Comparison of ENCODE assay signal across 8 cellular contexts in the genomic region with DNA sequence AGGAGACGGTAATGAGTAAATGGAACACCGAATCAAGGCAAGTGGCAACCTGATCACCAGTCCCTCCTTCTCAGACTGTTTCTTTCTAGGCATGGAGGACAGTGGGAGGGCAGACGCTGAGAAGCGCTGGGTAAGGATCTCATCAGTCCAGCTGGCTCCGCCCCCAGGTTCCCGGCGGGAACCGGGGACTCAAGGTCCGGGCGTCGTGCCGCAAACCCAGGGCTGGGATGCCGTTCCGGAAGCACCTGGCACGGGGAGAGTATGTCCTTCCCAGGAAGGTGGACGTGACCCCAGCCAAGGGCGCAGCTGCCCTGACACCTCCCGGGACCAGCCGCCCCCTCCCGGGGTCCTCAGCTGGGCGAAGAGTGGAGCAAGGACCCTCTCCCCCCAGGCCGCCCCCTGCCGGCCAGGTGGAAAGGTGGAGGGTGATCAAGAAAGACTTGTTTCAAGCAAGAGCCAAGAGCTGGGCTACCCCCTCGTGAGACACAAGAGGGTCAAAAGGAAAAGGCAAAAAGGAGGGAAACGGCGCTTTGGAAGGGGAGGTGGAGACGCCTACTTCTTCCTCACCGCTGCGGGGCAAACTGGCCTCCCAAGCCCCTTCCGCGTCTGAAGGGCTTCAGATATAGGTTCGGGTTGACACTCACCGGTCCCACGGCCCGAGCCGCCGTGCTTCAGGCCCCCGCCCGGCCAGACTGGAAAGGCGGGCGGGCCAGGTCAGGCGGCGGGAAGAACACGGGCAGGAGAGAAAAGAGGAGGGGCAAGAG. TPM values are rescaled to one million over a fixed set of nuclear protein-coding genes. Genes with fewer than 3 reads are reported as not detected.
A peak's percentile ranks its signal among the peaks of the same experiment; 100 is the strongest.
DNase-seq lines count a peak whose midpoint lies in the region; ATAC-seq and TF ChIP-seq lines count a peak whose summit lies in the region.

Gene MYO19 (minus strand): TSS at position 752 of the 764 bp plus-strand sequence. CDS start 2,330 bp downstream, outside the sequence.

- intact Hi-C loops in lower leg skin (cut with DNase I; ENCODE audit: low total_unique reads), result no loop called here

- TF ChIP-seq POLR2A in lower leg skin (IDR thresholded peaks at IDR 0.05), result no peak

- no peaks in the 10 kb centered on the region for H3K9me3 ChIP-seq in duodenal mucosa (ENCODE audit: control insufficient read depth in 1 of 2, low read length in 2 of 2)

- 0 to 2% methylated on average over 43 to 44 of the region's 44 CpGs for WGBS in lower leg skin, 2 donors

- peak within 1 kb of the TSS; percentile 97 for H3K27ac ChIP-seq in duodenal mucosa (ENCODE audit: low read depth, low read length)

- H3K4me3 ChIP-seq in duodenal mucosa (ENCODE audit: low read depth in 1 of 2, low read length in 2 of 2), result peak within 1 kb of the TSS; percentile 85 to 98
- peak within 1 kb of the TSS; percentile 76 for H3K4me3 ChIP-seq in lower leg skin (ENCODE audit: low read depth, poor library complexity, severe bottlenecking)

- peak within 1 kb of the TSS; percentile 89 to 96 for H3K9ac ChIP-seq in duodenal mucosa (ENCODE audit: low read depth in 1 of 2, low read length in 2 of 2)

- H3K36me3 ChIP-seq in duodenal mucosa (ENCODE audit: control insufficient read depth in 1 of 2, insufficient read depth in 2 of 2, low read length in 2 of 2), result peaks cover 16 to 33% of the 10 kb centered on the region in 2 donors

- H3K4me1 ChIP-seq in duodenal mucosa (ENCODE audit: control insufficient read depth in 1 of 2, insufficient read depth in 2 of 2, low read length in 2 of 2), result peaks cover 5 to 15% of the 10 kb centered on the region in 2 donors

- TF ChIP-seq CTCF in lower leg skin (IDR thresholded peaks at IDR 0.05), result peak in 1 of 3 donors; percentile 8

- DNase-seq in AG08395 (ENCODE audit: low spot score), result peak; percentile 64
- DNase-seq in NCI-H446 (lab: John Stamatoyannopoulos, UW), result peak; percentile 51 to 82
- peak; percentile 65 for DNase-seq in activated CD4-positive, alpha-beta T cell treated with anti-CD3 and anti-CD28 coated beads for 48 hours
- DNase-seq in lower leg skin (ENCODE audit: low spot score in 2 of 2), result peak; percentile 68 to 95
- DNase-seq in stimulated activated CD4-positive, alpha-beta T cell treated with anti-CD3 and anti-CD28 coated beads, TNF-alpha, amount 100 ng/mL, for 48 hours (ENCODE audit: low read depth in 3 of 3), result peak; percentile 22 to 48 (median 24)

- H3K27me3 ChIP-seq in duodenal mucosa (ENCODE audit: control insufficient read depth in 1 of 2, insufficient read depth in 2 of 2, low read length in 2 of 2), result no peaks in the 10 kb centered on the region

- ATAC-seq in GM18867 (IDR thresholded peaks at IDR 0.05; ENCODE audit: unreplicated experiment) (peak; percentile 23), HG03196 (IDR thresholded peaks at IDR 0.05; ENCODE audit: unreplicated experiment) (peak; percentile 32)

RNA-seq across cellular contexts. Expression of gene MYO19, which starts in this region (rescaled TPM):
- total RNA-seq in lower leg skin, result 100 to 1,000 TPM in 1 of 4 donors, 10 to 100 TPM in 3; 70.5 to 167 (median 88.1) TPM

Comparison
In these comparisons a context has a peak if more than half of its experiments do, and no peak if none do; other contexts are left out.
1. Peak in every context shown above with its lines: DNase-seq, ATAC-seq, H3K4me3 ChIP-seq and H3K27ac ChIP-seq.
2. DNase-seq: peak in every context shown above with its lines; median percentile 82 in lower leg skin; 66 in NCI-H446; 65 in activated CD4-positive, alpha-beta T cell treated with anti-CD3 and anti-CD28 coated beads for 48 hours; 64 in AG08395; 24 in stimulated activated CD4-positive, alpha-beta T cell treated with anti-CD3 and anti-CD28 coated beads, TNF-alpha, amount 100 ng/mL, for 48 hours.